In the genomic region with DNA sequence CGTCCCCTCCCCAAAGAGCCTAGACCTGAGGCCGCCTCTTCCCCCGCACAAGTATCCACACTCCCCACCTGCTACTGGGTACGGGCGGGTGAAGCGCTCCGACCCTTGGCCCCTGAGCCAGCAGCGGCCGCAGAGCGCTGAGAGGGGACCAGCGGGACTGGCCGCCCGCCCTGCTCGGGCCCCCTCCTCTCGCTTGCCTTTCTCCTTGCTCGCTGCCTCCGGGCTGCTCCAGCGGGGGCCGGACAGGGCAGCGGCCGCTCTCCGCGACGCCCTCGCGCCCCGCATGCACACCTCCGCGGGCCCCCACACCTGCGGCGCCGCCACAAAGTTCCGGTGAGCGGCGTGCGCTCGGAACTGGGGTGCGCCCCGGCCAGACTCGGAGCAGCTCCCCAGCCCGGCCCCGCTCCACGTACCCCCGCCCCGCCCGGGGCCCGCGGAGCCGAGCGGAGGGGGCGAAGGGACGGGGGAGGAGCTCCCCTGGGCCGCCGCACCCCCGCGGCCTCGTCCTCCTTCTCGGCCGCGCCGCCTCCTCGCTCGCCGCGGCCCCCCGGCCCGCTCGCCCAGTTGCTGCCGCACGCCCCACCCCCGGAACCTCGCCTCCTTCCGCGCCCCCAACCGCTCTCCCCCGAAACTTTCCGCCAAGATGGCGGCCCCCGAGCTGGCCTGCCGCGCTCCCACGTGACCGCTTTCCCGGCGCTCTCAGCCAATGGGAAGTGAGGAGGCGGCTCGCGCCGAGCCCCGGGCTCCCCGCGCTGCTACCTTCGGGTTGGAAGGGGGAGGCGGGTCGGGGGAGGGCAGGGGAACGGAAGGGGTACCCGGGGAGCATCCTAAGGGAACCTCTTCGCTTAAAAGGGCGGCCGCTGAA, we compare ENCODE assay signal across 8 cellular contexts. TPM values are rescaled to one million over a fixed set of nuclear protein-coding genes. Genes with fewer than 3 reads are reported as not detected.
A peak's percentile ranks its signal among the peaks of the same experiment; 100 is the strongest.
DNase-seq lines count a peak whose midpoint lies in the region; ATAC-seq and TF ChIP-seq lines count a peak whose summit lies in the region.

No MANE protein-coding gene starts in this region.

- TF ChIP-seq RAD21 in liver (IDR thresholded peaks at IDR 0.05) = no peak

- H3K27me3 Mint-ChIP-seq in activated CD4-positive, alpha-beta T cell treated with anti-CD3 and anti-CD28 coated beads, Interleukin-2, amount 10 ng/mL, durations not matched to agents 7 days and 5 days = peaks cover 22% of the 10 kb centered on the region
- H3K27me3 Mint-ChIP-seq in dendritic cell treated with granulocyte-macrophage colony-stimulating factor and Interleukin-4, amounts not matched to agents 40 ng/mL and 50 ng/mL, for 4 days = peaks cover 31% of the 10 kb centered on the region

- H3K4me3 ChIP-seq in BJ (ENCODE audit: low read depth, low read length) (peak overlapping the region; percentile 81), liver (ENCODE audit: low read depth in 1 of 3, low read length in 3 of 3) (peak overlapping the region; percentile 68 to 94 (median 91))

- peak overlapping the region; percentile 97 for H3K27ac Mint-ChIP-seq in activated CD4-positive, alpha-beta T cell treated with anti-CD3 and anti-CD28 coated beads, Interleukin-2, amount 10 ng/mL, durations not matched to agents 7 days and 5 days
- H3K27ac Mint-ChIP-seq in dendritic cell treated with granulocyte-macrophage colony-stimulating factor and Interleukin-4, amounts not matched to agents 40 ng/mL and 50 ng/mL, for 4 days = peak overlapping the region; percentile 91

- H3K9me3 ChIP-seq in liver (ENCODE audit: control insufficient read depth in 4 of 4, low read length in 3 of 4) = no peaks in the 10 kb centered on the region

- intact Hi-C loops in dendritic cell treated with granulocyte-macrophage colony-stimulating factor and Interleukin-4, amounts not matched to agents 40 ng/mL and 50 ng/mL, for 4 days (cut with micrococcal nuclease) = no loop called here

- CTCF ChIA-PET in BJ (lab: Yijun Ruan, JAX) = interaction anchor here (0.7 to 1.3 kb wide), 6 partner anchors 40 to 212 kb away, joined by 3 to 4 read pairs (median 3); no protein-coding TSS in a partner anchor
- CTCF ChIA-PET in activated CD4-positive, alpha-beta T cell treated with anti-CD3 and anti-CD28 coated beads, Interleukin-2, amount 10 ng/mL, durations not matched to agents 7 days and 5 days (lab: Charles Lee) = interaction anchor here (0.6 to 0.7 kb wide), 3 partner anchors 69 to 287 kb away, joined by 3 read pairs; no protein-coding TSS in a partner anchor

- H3K4me1 ChIP-seq in liver (ENCODE audit: control insufficient read depth in 4 of 4, insufficient read depth in 4 of 4, low read length in 3 of 4) = peaks cover 2 to 35% (median 11%) of the 10 kb centered on the region in 4 donors

- no peaks in the 10 kb centered on the region for H3K9me3 Mint-ChIP-seq in activated CD4-positive, alpha-beta T cell treated with anti-CD3 and anti-CD28 coated beads, Interleukin-2, amount 10 ng/mL, durations not matched to agents 7 days and 5 days
- no peaks in the 10 kb centered on the region for H3K9me3 Mint-ChIP-seq in dendritic cell treated with granulocyte-macrophage colony-stimulating factor and Interleukin-4, amounts not matched to agents 40 ng/mL and 50 ng/mL, for 4 days

- peak overlapping the region; percentile 92 for H3K4me3 Mint-ChIP-seq in activated CD4-positive, alpha-beta T cell treated with anti-CD3 and anti-CD28 coated beads, Interleukin-2, amount 10 ng/mL, durations not matched to agents 7 days and 5 days
- H3K4me3 Mint-ChIP-seq in dendritic cell treated with granulocyte-macrophage colony-stimulating factor and Interleukin-4, amounts not matched to agents 40 ng/mL and 50 ng/mL, for 4 days = peak overlapping the region; percentile 84

- H3K36me3 Mint-ChIP-seq in activated CD4-positive, alpha-beta T cell treated with anti-CD3 and anti-CD28 coated beads, Interleukin-2, amount 10 ng/mL, durations not matched to agents 7 days and 5 days (ENCODE audit: low read depth) = peaks cover 17% of the 10 kb centered on the region
- peaks cover 17% of the 10 kb centered on the region for H3K36me3 Mint-ChIP-seq in dendritic cell treated with granulocyte-macrophage colony-stimulating factor and Interleukin-4, amounts not matched to agents 40 ng/mL and 50 ng/mL, for 4 days (ENCODE audit: low read depth)

- no peak for TF ChIP-seq CTCF in BJ (IDR thresholded peaks at IDR 0.05; ENCODE audit: insufficient read depth, low read depth, low read length)
- no peak for TF ChIP-seq CTCF in liver (IDR thresholded peaks at IDR 0.05; ENCODE audit: low read depth, low read length, missing input control)

- H3K27me3 ChIP-seq in BJ (ENCODE audit: control insufficient read depth, insufficient read depth, low read length) (no peaks in the 10 kb centered on the region), liver (ENCODE audit: control insufficient read depth in 4 of 4, insufficient read depth in 4 of 4, low read length in 3 of 4) (no peaks in the 10 kb centered on the region)

- POLR2A ChIA-PET in BJ (lab: Charles Lee) = interaction anchor here (0.6 kb wide), 1 partner anchor 21 kb away, joined by 10 read pairs; no protein-coding TSS in a partner anchor
- POLR2A ChIA-PET in activated CD4-positive, alpha-beta T cell treated with anti-CD3 and anti-CD28 coated beads, Interleukin-2, amount 10 ng/mL, durations not matched to agents 7 days and 5 days (lab: Charles Lee) = no interaction called here

- H3K9ac ChIP-seq in liver (ENCODE audit: low read depth in 1 of 2, low read length in 2 of 2) = peak overlapping the region; percentile 57 to 85

- peak; percentile 69 for ATAC-seq in GM19328 (IDR thresholded peaks at IDR 0.05; ENCODE audit: unreplicated experiment)
- peak; percentile 59 for ATAC-seq in HG03457 (IDR thresholded peaks at IDR 0.05; ENCODE audit: unreplicated experiment)

- DNase-seq in BJ (ENCODE audit: low read depth) (peak; percentile 19), NCI-H510A treated with DMSO at 0.1 percent for 48 hours (lab: John Stamatoyannopoulos, UW) (peak; percentile 96)
- peak; percentile 92 for DNase-seq in activated CD4-positive, alpha-beta T cell treated with anti-CD3 and anti-CD28 coated beads, Interleukin-2, amount 10 ng/mL, durations not matched to agents 7 days and 5 days
- peak; percentile 90 for DNase-seq in stimulated activated CD4-positive, alpha-beta T cell treated with anti-CD3 and anti-CD28 coated beads, Interleukin-4, amount 100 ng/mL, for 1 hour

- peak overlapping the region; percentile 92 to 94 for H3K27ac ChIP-seq in liver (ENCODE audit: low read depth in 1 of 2, low read length in 2 of 2)

- H3K36me3 ChIP-seq in BJ (ENCODE audit: control insufficient read depth, insufficient read depth, low read length) = no peaks in the 10 kb centered on the region
- H3K36me3 ChIP-seq in liver (ENCODE audit: control insufficient read depth in 4 of 4, insufficient read depth in 3 of 4, low read depth in 1 of 4, low read length in 3 of 4) = peaks cover 0 to 4% (median 2%) of the 10 kb centered on the region in 4 donors

- H3K4me1 Mint-ChIP-seq in activated CD4-positive, alpha-beta T cell treated with anti-CD3 and anti-CD28 coated beads, Interleukin-2, amount 10 ng/mL, durations not matched to agents 7 days and 5 days = peaks cover 34% of the 10 kb centered on the region
- H3K4me1 Mint-ChIP-seq in dendritic cell treated with granulocyte-macrophage colony-stimulating factor and Interleukin-4, amounts not matched to agents 40 ng/mL and 50 ng/mL, for 4 days (ENCODE audit: low read depth) = peaks cover 11% of the 10 kb centered on the region

- WGBS in liver = 1% methylated on average over 100 of the region's 100 CpGs

TF ChIP-seq in liver, 16 proteins besides CTCF, POLR2A, EP300 and RAD21:
- no peak for TF ChIP-seq FOXA1 (IDR thresholded peaks at IDR 0.05)
- no peak for TF ChIP-seq SP1 (IDR thresholded peaks at IDR 0.05)
- peak; percentile 94 for TF ChIP-seq YY1 (IDR thresholded peaks at IDR 0.05)
- peak; percentile 15 to 31 for TF ChIP-seq HNF4A (conservative IDR thresholded peaks at IDR 0.05)
- no peak for TF ChIP-seq NR2F2 (IDR thresholded peaks at IDR 0.05)
- TF ChIP-seq EGR1 (IDR thresholded peaks at IDR 0.05; ENCODE audit: low read depth in 2 of 2) = no peak
- TF ChIP-seq JUND (IDR thresholded peaks at IDR 0.05) = no peak

RNA-seq across cellular contexts. Expression of a gene that starts 0.7 kb away (rescaled TPM):
- polyA plus RNA-seq in BJ (2011; rRNA removed) (40.4 and 79.8 TPM in 2 replicates), liver (10 to 100 TPM; 12.7 to 13.2 TPM)
- 72.2 and 79.1 TPM in 2 replicates for polyA minus RNA-seq in BJ (2011; rRNA and poly(A)+ RNA removed)
- 10 to 100 TPM; 72.2 to 81.6 TPM for total RNA-seq in activated CD4-positive, alpha-beta T cell treated with anti-CD3 and anti-CD28 coated beads, Interleukin-2, amount 10 ng/mL, durations not matched to agents 7 days and 5 days
- 10 to 100 TPM; 31.3 to 51.2 TPM for total RNA-seq in liver

Comparison
In these comparisons a context has a peak if more than half of its experiments do, and no peak if none do; other contexts are left out.
1. Peak in every context shown above with its lines: DNase-seq, ATAC-seq, H3K4me3 ChIP-seq and H3K27ac ChIP-seq.
2. DNase-seq: peak in every context shown above with its lines; median percentile 96 in NCI-H510A treated with DMSO at 0.1 percent for 48 hours; 92 in activated CD4-positive, alpha-beta T cell treated with anti-CD3 and anti-CD28 coated beads, Interleukin-2, amount 10 ng/mL, durations not matched to agents 7 days and 5 days; 90 in stimulated activated CD4-positive, alpha-beta T cell treated with anti-CD3 and anti-CD28 coated beads, Interleukin-4, amount 100 ng/mL, for 1 hour; 19 in BJ.